In the genomic region with DNA sequence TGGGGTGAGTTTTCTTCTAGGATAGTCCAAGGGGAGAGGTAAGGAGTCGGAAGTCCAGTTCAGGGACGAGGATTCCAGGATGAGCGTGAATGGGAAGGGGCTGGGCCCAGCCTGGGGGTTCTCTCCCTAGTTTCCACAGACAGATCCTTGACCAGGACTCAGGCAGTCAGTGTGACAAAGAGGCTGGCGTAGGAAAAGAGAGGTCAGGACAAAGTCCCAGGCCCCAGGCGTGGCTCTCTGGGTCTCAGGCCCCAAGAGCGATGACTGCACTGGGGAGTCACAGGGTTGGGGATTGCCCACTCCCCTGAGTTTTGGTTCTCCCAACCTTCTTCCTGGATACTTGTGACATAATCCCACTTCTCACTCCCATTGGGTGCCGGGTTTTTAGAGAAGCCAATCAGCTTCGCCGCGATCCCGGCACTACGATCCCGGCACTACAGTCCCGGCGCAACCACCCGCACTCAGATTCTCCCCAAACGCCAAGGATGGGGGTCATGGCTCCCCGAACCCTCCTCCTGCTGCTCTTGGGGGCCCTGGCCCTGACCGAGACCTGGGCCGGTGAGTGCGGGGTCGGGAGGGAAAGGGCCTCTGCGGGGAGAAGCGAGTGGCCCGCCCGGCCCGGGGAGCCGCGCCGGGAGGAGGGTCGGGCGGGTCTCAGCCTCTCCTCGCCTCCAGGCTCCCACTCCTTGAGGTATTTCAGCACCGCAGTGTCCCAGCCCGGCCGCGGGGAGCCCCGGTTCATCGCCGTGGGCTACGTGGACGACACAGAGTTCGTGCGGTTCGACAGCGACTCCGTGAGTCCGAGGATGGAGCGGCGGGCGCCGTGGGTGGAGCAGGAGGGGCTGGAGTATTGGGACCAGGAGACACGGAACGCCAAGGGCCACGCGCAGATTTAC, we compare ENCODE assay signal across 1 cellular context.
TF ChIP-seq lines count a peak whose summit lies in the region.

No MANE protein-coding gene starts in this region.

TF ChIP-seq in HepG2, 621 proteins besides CTCF, POLR2A, EP300 and RAD21 (continued from another document and continues in another):
- TF ChIP-seq, protein P1, sequence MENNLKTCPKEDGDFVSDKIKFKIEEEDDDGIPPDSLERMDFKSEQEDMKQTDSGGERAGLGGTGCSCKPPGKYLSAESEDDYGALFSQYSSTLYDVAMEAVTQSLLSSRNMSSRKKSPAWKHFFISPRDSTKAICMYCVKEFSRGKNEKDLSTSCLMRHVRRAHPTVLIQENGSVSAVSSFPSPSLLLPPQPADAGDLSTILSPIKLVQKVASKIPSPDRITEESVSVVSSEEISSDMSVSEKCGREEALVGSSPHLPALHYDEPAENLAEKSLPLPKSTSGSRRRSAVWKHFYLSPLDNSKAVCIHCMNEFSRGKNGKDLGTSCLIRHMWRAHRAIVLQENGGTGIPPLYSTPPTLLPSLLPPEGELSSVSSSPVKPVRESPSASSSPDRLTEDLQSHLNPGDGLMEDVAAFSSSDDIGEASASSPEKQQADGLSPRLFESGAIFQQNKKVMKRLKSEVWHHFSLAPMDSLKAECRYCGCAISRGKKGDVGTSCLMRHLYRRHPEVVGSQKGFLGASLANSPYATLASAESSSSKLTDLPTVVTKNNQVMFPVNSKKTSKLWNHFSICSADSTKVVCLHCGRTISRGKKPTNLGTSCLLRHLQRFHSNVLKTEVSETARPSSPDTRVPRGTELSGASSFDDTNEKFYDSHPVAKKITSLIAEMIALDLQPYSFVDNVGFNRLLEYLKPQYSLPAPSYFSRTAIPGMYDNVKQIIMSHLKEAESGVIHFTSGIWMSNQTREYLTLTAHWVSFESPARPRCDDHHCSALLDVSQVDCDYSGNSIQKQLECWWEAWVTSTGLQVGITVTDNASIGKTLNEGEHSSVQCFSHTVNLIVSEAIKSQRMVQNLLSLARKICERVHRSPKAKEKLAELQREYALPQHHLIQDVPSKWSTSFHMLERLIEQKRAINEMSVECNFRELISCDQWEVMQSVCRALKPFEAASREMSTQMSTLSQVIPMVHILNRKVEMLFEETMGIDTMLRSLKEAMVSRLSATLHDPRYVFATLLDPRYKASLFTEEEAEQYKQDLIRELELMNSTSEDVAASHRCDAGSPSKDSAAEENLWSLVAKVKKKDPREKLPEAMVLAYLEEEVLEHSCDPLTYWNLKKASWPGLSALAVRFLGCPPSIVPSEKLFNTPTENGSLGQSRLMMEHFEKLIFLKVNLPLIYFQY (CRISPR knock-in tag; IDR thresholded peaks at IDR 0.05; ENCODE audit: borderline replicate concordance), result peak; percentile 82
- TF ChIP-seq, protein P2, sequence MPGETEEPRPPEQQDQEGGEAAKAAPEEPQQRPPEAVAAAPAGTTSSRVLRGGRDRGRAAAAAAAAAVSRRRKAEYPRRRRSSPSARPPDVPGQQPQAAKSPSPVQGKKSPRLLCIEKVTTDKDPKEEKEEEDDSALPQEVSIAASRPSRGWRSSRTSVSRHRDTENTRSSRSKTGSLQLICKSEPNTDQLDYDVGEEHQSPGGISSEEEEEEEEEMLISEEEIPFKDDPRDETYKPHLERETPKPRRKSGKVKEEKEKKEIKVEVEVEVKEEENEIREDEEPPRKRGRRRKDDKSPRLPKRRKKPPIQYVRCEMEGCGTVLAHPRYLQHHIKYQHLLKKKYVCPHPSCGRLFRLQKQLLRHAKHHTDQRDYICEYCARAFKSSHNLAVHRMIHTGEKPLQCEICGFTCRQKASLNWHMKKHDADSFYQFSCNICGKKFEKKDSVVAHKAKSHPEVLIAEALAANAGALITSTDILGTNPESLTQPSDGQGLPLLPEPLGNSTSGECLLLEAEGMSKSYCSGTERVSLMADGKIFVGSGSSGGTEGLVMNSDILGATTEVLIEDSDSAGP (CRISPR knock-in tag; IDR thresholded peaks at IDR 0.05; ENCODE audit: borderline replicate concordance), result no peak; the same call in 1 of the 2 replicates
- TF ChIP-seq RFXANK (CRISPR knock-in tag; IDR thresholded peaks at IDR 0.05), result peak; percentile 100
- TF ChIP-seq, protein P3, sequence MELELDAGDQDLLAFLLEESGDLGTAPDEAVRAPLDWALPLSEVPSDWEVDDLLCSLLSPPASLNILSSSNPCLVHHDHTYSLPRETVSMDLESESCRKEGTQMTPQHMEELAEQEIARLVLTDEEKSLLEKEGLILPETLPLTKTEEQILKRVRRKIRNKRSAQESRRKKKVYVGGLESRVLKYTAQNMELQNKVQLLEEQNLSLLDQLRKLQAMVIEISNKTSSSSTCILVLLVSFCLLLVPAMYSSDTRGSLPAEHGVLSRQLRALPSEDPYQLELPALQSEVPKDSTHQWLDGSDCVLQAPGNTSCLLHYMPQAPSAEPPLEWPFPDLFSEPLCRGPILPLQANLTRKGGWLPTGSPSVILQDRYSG (CRISPR knock-in tag; IDR thresholded peaks at IDR 0.05), result no peak
- no peak; the same call in none of the 2 replicates for TF ChIP-seq ZNF263 (CRISPR knock-in tag; IDR thresholded peaks at IDR 0.05)
- TF ChIP-seq SMYD3 (CRISPR knock-in tag; IDR thresholded peaks at IDR 0.05), result no peak
- TF ChIP-seq, protein P4, sequence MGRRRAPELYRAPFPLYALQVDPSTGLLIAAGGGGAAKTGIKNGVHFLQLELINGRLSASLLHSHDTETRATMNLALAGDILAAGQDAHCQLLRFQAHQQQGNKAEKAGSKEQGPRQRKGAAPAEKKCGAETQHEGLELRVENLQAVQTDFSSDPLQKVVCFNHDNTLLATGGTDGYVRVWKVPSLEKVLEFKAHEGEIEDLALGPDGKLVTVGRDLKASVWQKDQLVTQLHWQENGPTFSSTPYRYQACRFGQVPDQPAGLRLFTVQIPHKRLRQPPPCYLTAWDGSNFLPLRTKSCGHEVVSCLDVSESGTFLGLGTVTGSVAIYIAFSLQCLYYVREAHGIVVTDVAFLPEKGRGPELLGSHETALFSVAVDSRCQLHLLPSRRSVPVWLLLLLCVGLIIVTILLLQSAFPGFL (CRISPR knock-in tag; IDR thresholded peaks at IDR 0.05), result no peak
- TF ChIP-seq NCOA1 (CRISPR knock-in tag; IDR thresholded peaks at IDR 0.05), result no peak
- TF ChIP-seq, protein P5, sequence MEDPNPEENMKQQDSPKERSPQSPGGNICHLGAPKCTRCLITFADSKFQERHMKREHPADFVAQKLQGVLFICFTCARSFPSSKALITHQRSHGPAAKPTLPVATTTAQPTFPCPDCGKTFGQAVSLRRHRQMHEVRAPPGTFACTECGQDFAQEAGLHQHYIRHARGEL (CRISPR knock-in tag; IDR thresholded peaks at IDR 0.05), result 0 out of 2 replicates have a peak, but pooled peaks have one; percentile 20
- TF ChIP-seq ZNF383 (CRISPR knock-in tag; IDR thresholded peaks at IDR 0.05; ENCODE audit: borderline replicate concordance), result 0 out of 2 replicates have a peak, but pooled peaks have one; percentile 70
- TF ChIP-seq SUZ12 (IDR thresholded peaks at IDR 0.05; ENCODE audit: low read depth, low read length), result no peak
- no peak for TF ChIP-seq ZNF430 (CRISPR knock-in tag; IDR thresholded peaks at IDR 0.05)
- TF ChIP-seq ZNF737 (CRISPR knock-in tag; IDR thresholded peaks at IDR 0.05; ENCODE audit: borderline replicate concordance), result no peak
- TF ChIP-seq, protein P6, sequence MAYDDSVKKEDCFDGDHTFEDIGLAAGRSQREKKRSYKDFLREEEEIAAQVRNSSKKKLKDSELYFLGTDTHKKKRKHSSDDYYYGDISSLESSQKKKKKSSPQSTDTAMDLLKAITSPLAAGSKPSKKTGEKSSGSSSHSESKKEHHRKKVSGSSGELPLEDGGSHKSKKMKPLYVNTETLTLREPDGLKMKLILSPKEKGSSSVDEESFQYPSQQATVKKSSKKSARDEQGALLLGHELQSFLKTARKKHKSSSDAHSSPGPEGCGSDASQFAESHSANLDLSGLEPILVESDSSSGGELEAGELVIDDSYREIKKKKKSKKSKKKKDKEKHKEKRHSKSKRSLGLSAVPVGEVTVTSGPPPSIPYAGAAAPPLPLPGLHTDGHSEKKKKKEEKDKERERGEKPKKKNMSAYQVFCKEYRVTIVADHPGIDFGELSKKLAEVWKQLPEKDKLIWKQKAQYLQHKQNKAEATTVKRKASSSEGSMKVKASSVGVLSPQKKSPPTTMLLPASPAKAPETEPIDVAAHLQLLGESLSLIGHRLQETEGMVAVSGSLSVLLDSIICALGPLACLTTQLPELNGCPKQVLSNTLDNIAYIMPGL (CRISPR knock-in tag; IDR thresholded peaks at IDR 0.05; ENCODE audit: borderline replicate concordance in 1 of 2, low read depth in 1 of 2), result peak; percentile 66 to 74
- TF ChIP-seq HOXA7 (CRISPR knock-in tag; IDR thresholded peaks at IDR 0.05), result no peak
- TF ChIP-seq MTA3 (CRISPR knock-in tag; IDR thresholded peaks at IDR 0.05), result no peak
- TF ChIP-seq PHF8 (CRISPR knock-in tag; IDR thresholded peaks at IDR 0.05), result peak; percentile 79
- TF ChIP-seq ZNF34 (CRISPR knock-in tag; IDR thresholded peaks at IDR 0.05; ENCODE audit: borderline replicate concordance), result 0 out of 2 replicates have a peak, but pooled peaks have one; percentile 48
- TF ChIP-seq CREB1 (IDR thresholded peaks at IDR 0.05), result peak; percentile 88
- peak; percentile 98 for TF ChIP-seq CREB1 (CRISPR knock-in tag; IDR thresholded peaks at IDR 0.05)
- peak; percentile 45; the same call in 1 of the 2 replicates for TF ChIP-seq ZNF547 (CRISPR knock-in tag; IDR thresholded peaks at IDR 0.05)
- TF ChIP-seq ZNF354B (CRISPR knock-in tag; IDR thresholded peaks at IDR 0.05), result no peak
- peak; percentile 43 for TF ChIP-seq ZNF883 (CRISPR knock-in tag; IDR thresholded peaks at IDR 0.05; ENCODE audit: not compliant biosample characterization)
- peak; percentile 50; the same call in 1 of the 2 replicates for TF ChIP-seq ZNF124 (CRISPR knock-in tag; IDR thresholded peaks at IDR 0.05)
- peak; percentile 65; the same call in 1 of the 2 replicates for TF ChIP-seq CAMTA2 (CRISPR knock-in tag; IDR thresholded peaks at IDR 0.05; ENCODE audit: borderline replicate concordance)
- TF ChIP-seq, protein P7, sequence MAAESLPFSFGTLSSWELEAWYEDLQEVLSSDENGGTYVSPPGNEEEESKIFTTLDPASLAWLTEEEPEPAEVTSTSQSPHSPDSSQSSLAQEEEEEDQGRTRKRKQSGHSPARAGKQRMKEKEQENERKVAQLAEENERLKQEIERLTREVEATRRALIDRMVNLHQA (CRISPR knock-in tag; IDR thresholded peaks at IDR 0.05), result no peak
- TF ChIP-seq, protein P8, sequence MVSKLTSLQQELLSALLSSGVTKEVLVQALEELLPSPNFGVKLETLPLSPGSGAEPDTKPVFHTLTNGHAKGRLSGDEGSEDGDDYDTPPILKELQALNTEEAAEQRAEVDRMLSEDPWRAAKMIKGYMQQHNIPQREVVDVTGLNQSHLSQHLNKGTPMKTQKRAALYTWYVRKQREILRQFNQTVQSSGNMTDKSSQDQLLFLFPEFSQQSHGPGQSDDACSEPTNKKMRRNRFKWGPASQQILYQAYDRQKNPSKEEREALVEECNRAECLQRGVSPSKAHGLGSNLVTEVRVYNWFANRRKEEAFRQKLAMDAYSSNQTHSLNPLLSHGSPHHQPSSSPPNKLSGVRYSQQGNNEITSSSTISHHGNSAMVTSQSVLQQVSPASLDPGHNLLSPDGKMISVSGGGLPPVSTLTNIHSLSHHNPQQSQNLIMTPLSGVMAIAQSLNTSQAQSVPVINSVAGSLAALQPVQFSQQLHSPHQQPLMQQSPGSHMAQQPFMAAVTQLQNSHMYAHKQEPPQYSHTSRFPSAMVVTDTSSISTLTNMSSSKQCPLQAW (CRISPR knock-in tag; IDR thresholded peaks at IDR 0.05), result peak; percentile 73; the same call in 1 of the 2 replicates
- TF ChIP-seq ZFP1 (CRISPR knock-in tag; IDR thresholded peaks at IDR 0.05), result no peak
- TF ChIP-seq ZNF747 (CRISPR knock-in tag; IDR thresholded peaks at IDR 0.05; ENCODE audit: borderline replicate concordance), result no peak
- TF ChIP-seq CHCHD3 (CRISPR knock-in tag; IDR thresholded peaks at IDR 0.05), result peak; percentile 59; the same call in 1 of the 2 replicates
- TF ChIP-seq ZNF350 (CRISPR knock-in tag; IDR thresholded peaks at IDR 0.05; ENCODE audit: borderline replicate concordance, low read depth), result peak; percentile 61; the same call in 1 of the 2 replicates
- peak; percentile 73; the same call in 1 of the 2 replicates for TF ChIP-seq ZNF709 (CRISPR knock-in tag; IDR thresholded peaks at IDR 0.05)
- TF ChIP-seq, protein P9, sequence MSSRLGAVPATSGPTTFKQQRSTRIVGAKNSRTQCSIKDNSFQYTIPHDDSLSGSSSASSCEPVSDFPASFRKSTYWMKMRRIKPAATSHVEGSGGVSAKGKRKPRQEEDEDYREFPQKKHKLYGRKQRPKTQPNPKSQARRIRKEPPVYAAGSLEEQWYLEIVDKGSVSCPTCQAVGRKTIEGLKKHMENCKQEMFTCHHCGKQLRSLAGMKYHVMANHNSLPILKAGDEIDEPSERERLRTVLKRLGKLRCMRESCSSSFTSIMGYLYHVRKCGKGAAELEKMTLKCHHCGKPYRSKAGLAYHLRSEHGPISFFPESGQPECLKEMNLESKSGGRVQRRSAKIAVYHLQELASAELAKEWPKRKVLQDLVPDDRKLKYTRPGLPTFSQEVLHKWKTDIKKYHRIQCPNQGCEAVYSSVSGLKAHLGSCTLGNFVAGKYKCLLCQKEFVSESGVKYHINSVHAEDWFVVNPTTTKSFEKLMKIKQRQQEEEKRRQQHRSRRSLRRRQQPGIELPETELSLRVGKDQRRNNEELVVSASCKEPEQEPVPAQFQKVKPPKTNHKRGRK (CRISPR knock-in tag; IDR thresholded peaks at IDR 0.05), result no peak
- no peak for TF ChIP-seq PCBP1 (IDR thresholded peaks at IDR 0.05; ENCODE audit: borderline replicate concordance, low read depth, low read length)
- TF ChIP-seq, protein P10, sequence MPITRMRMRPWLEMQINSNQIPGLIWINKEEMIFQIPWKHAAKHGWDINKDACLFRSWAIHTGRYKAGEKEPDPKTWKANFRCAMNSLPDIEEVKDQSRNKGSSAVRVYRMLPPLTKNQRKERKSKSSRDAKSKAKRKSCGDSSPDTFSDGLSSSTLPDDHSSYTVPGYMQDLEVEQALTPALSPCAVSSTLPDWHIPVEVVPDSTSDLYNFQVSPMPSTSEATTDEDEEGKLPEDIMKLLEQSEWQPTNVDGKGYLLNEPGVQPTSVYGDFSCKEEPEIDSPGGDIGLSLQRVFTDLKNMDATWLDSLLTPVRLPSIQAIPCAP (CRISPR knock-in tag; IDR thresholded peaks at IDR 0.05; ENCODE audit: low read depth), result no peak
- peak; percentile 40; the same call in 1 of the 2 replicates for TF ChIP-seq ERF (CRISPR knock-in tag; IDR thresholded peaks at IDR 0.05)
- TF ChIP-seq, protein P11, sequence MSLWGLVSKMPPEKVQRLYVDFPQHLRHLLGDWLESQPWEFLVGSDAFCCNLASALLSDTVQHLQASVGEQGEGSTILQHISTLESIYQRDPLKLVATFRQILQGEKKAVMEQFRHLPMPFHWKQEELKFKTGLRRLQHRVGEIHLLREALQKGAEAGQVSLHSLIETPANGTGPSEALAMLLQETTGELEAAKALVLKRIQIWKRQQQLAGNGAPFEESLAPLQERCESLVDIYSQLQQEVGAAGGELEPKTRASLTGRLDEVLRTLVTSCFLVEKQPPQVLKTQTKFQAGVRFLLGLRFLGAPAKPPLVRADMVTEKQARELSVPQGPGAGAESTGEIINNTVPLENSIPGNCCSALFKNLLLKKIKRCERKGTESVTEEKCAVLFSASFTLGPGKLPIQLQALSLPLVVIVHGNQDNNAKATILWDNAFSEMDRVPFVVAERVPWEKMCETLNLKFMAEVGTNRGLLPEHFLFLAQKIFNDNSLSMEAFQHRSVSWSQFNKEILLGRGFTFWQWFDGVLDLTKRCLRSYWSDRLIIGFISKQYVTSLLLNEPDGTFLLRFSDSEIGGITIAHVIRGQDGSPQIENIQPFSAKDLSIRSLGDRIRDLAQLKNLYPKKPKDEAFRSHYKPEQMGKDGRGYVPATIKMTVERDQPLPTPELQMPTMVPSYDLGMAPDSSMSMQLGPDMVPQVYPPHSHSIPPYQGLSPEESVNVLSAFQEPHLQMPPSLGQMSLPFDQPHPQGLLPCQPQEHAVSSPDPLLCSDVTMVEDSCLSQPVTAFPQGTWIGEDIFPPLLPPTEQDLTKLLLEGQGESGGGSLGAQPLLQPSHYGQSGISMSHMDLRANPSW (CRISPR knock-in tag; IDR thresholded peaks at IDR 0.05; ENCODE audit: borderline replicate concordance), result peak; percentile 64; the same call in 1 of the 2 replicates
